In genomic region chr3:24348348-24348747, GRCh38 we compare ENCODE assay signal across 22 cellular contexts.
A peak's percentile ranks its signal among the peaks of the same experiment; 100 is the strongest.
DNase-seq lines count a peak whose midpoint lies in the region; ATAC-seq and TF ChIP-seq lines count a peak whose summit lies in the region.
"Had no signal": no experiment of that assay in that cellular context is flagged by ENCODE, and none has a peak within 500 bp of the region (broad histone marks: within the 10 kb centered on the region; RNA-seq: fewer than 3 reads in every experiment).

No MANE protein-coding gene starts in this region.

- WGBS in body of pancreas, 2 donors = 69 to 84% methylated on average over 4 of the region's 4 CpGs

- POLR2A ChIA-PET in WTC11 (lab: Charles Lee) = no interaction called here

- H3K9me2 ChIP-seq in GM23338 (ENCODE audit: insufficient read depth) = no peaks in the 10 kb centered on the region

- H3K4me3 ChIP-seq in GM23338 (no peak overlapping the region), body of pancreas (no peak overlapping the region), neural progenitor cell (no peak overlapping the region)
- H3K4me3 ChIP-seq: BLaER1, GM12878 had no signal

- peak overlapping the region; percentile 4; the same call in 1 of the 2 replicates for H2AFZ ChIP-seq in GM23338
- peak overlapping the region; percentile 85 for H2AFZ ChIP-seq in neural progenitor cell (replicated peaks)

- DNase-seq in GM23338 (ENCODE audit: low spot score) (peak; percentile 13), WTC11 (ENCODE audit: low spot score) (no peak), body of pancreas (peak; percentile 5 to 77 (median 20)), neural progenitor cell (ENCODE audit: low spot score) (no peak), NCI-H2081 (lab: John Stamatoyannopoulos, UW) (no peak)
- DNase-seq in stimulated activated CD4-positive, alpha-beta T cell treated with anti-CD3 and anti-CD28 coated beads, Interleukin-12 subunit alpha, Interleukin-12 subunit beta, amount 100 ng/mL, for 4 hours = no peak
- no peak for DNase-seq in activated T-cell treated with anti-CD3 and anti-CD28 coated beads, Interleukin-2, amount 50 U/mL, for 72 hours
- DNase-seq: Caco-2; CD4-positive, CD25-positive, alpha-beta regulatory T cell; CD8-positive, alpha-beta T cell; DMS79; EL; GDM1; GOT3; H7; HCEC 1CT had no signal

- H3K79me2 ChIP-seq in GM23338 (replicated peaks; ENCODE audit: insufficient read depth) (no peaks in the 10 kb centered on the region), neural progenitor cell (ENCODE audit: low read depth) (no peaks in the 10 kb centered on the region)

- no peaks in the 10 kb centered on the region for H3K36me3 ChIP-seq in GM23338 (ENCODE audit: insufficient read depth)
- H3K36me3 ChIP-seq in body of pancreas (replicated peaks in 1 of 2; ENCODE audit: insufficient read depth in 1 of 2, low read depth in 2 of 2) = no peaks in the 10 kb centered on the region
- H3K36me3 ChIP-seq in neural progenitor cell = no peaks in the 10 kb centered on the region
- H3K36me3 ChIP-seq: BLaER1 had no signal

- H3K27me3 ChIP-seq in GM23338 (ENCODE audit: insufficient read depth) (no peaks in the 10 kb centered on the region), body of pancreas (no peaks in the 10 kb centered on the region), neural progenitor cell (no peaks in the 10 kb centered on the region)
- H3K27me3 ChIP-seq: BLaER1 had no signal

- no peak overlapping the region for H3K27ac ChIP-seq in GM23338 (ENCODE audit: low read depth)
- no peak overlapping the region for H3K27ac ChIP-seq in body of pancreas
- no peak overlapping the region for H3K27ac ChIP-seq in neural progenitor cell
- H3K27ac ChIP-seq: 22Rv1, BLaER1, C4-2B had no signal

- no peak for TF ChIP-seq CTCF in GM23338 (conservative IDR thresholded peaks at IDR 0.05; ENCODE audit: low read depth in 2 of 2)
- TF ChIP-seq CTCF in WTC11 (IDR thresholded peaks at IDR 0.05) = no peak
- no peak for TF ChIP-seq CTCF in body of pancreas (IDR thresholded peaks at IDR 0.05)
- TF ChIP-seq CTCF in neural progenitor cell (IDR thresholded peaks at IDR 0.05) = no peak

- H3K4me2 ChIP-seq in GM23338 (no peak overlapping the region), neural progenitor cell (no peak overlapping the region)
- H3K4me2 ChIP-seq: BLaER1 had no signal

- H3K9ac ChIP-seq in neural progenitor cell = no peak overlapping the region
- H3K9ac ChIP-seq: BLaER1 had no signal

- TF ChIP-seq POLR2A in body of pancreas (IDR thresholded peaks at IDR 0.05) = no peak

- H3K4me3 Mint-ChIP-seq in GM23338 (no peak overlapping the region), WTC11 (no peak overlapping the region), neural progenitor cell (no peak overlapping the region)
- H3K4me3 Mint-ChIP-seq in activated T-cell treated with anti-CD3 and anti-CD28 coated beads, Interleukin-2, amount 50 U/mL, for 72 hours = no peak overlapping the region
- H3K4me3 Mint-ChIP-seq: B cell; CD4-positive, CD25-positive, alpha-beta regulatory T cell; CD8-positive, alpha-beta T cell had no signal

- CTCF ChIA-PET in WTC11 (lab: Charles Lee) = no interaction called here

- H3K9me3 Mint-ChIP-seq in GM23338 (no peaks in the 10 kb centered on the region), WTC11 (no peaks in the 10 kb centered on the region), neural progenitor cell (no peaks in the 10 kb centered on the region)
- no peaks in the 10 kb centered on the region for H3K9me3 Mint-ChIP-seq in activated T-cell treated with anti-CD3 and anti-CD28 coated beads, Interleukin-2, amount 50 U/mL, for 72 hours
- H3K9me3 Mint-ChIP-seq: CD8-positive, alpha-beta T cell had no signal

- H4K20me1 ChIP-seq in GM23338 (replicated peaks; ENCODE audit: insufficient read depth) (no peaks in the 10 kb centered on the region), neural progenitor cell (ENCODE audit: low read depth) (no peaks in the 10 kb centered on the region)
- H4K20me1 ChIP-seq: BLaER1 had no signal

- H3K36me3 Mint-ChIP-seq in GM23338 (ENCODE audit: low read depth) (no peaks in the 10 kb centered on the region), WTC11 (no peaks in the 10 kb centered on the region), neural progenitor cell (no peaks in the 10 kb centered on the region)
- no peaks in the 10 kb centered on the region for H3K36me3 Mint-ChIP-seq in activated T-cell treated with anti-CD3 and anti-CD28 coated beads, Interleukin-2, amount 50 U/mL, for 72 hours (ENCODE audit: insufficient read depth in 2 of 2)
- H3K36me3 Mint-ChIP-seq: CD4-positive, CD25-positive, alpha-beta regulatory T cell; CD8-positive, alpha-beta T cell had no signal

- H3K27me3 Mint-ChIP-seq in GM23338 (ENCODE audit: insufficient read depth, low read depth, poor library complexity) = no peaks in the 10 kb centered on the region
- H3K27me3 Mint-ChIP-seq in WTC11 (ENCODE audit: low read depth) = no peaks in the 10 kb centered on the region
- H3K27me3 Mint-ChIP-seq in neural progenitor cell (ENCODE audit: insufficient read depth, low read depth) = peaks cover 3% of the 10 kb centered on the region
- no peaks in the 10 kb centered on the region for H3K27me3 Mint-ChIP-seq in activated T-cell treated with anti-CD3 and anti-CD28 coated beads, Interleukin-2, amount 50 U/mL, for 72 hours (ENCODE audit: low read depth)
- H3K27me3 Mint-ChIP-seq: CD4-positive, CD25-positive, alpha-beta regulatory T cell had no signal

- H3K4me1 Mint-ChIP-seq in GM23338 (peaks cover 6% of the 10 kb centered on the region; the same call in 2 of the 3 replicates), WTC11 (peaks cover 9% of the 10 kb centered on the region), neural progenitor cell (peaks cover 8% of the 10 kb centered on the region)
- H3K4me1 Mint-ChIP-seq in activated T-cell treated with anti-CD3 and anti-CD28 coated beads, Interleukin-2, amount 50 U/mL, for 72 hours (ENCODE audit: low read depth) = no peaks in the 10 kb centered on the region
- H3K4me1 Mint-ChIP-seq: B cell; CD4-positive, CD25-positive, alpha-beta regulatory T cell had no signal

- H3F3A ChIP-seq in GM23338 (replicated peaks; ENCODE audit: low read depth) (no peaks in the 10 kb centered on the region), neural progenitor cell (ENCODE audit: low read depth) (no peaks in the 10 kb centered on the region)

- H3K27ac Mint-ChIP-seq in GM23338 = no peak overlapping the region
- H3K27ac Mint-ChIP-seq in WTC11 = no peak overlapping the region
- H3K27ac Mint-ChIP-seq in neural progenitor cell = no peak overlapping the region
- H3K27ac Mint-ChIP-seq in activated T-cell treated with anti-CD3 and anti-CD28 coated beads, Interleukin-2, amount 50 U/mL, for 72 hours = no peak overlapping the region
- H3K27ac Mint-ChIP-seq: B cell; CD4-positive, CD25-positive, alpha-beta regulatory T cell; CD8-positive, alpha-beta T cell had no signal

- no peaks in the 10 kb centered on the region for H3K9me3 ChIP-seq in body of pancreas
- no peaks in the 10 kb centered on the region for H3K9me3 ChIP-seq in neural progenitor cell (ENCODE audit: low read depth)
- H3K9me3 ChIP-seq: BLaER1, Caco-2 had no signal

- intact Hi-C loops in body of pancreas (cut with DNase I) = no loop called here

- H3K4me1 ChIP-seq in GM23338 (ENCODE audit: insufficient read depth) (no peaks in the 10 kb centered on the region), body of pancreas (peaks cover 29% of the 10 kb centered on the region), neural progenitor cell (peaks cover 11% of the 10 kb centered on the region)
- H3K4me1 ChIP-seq: BLaER1, Caco-2 had no signal

- ATAC-seq in GM23338 (peak; percentile 60), WTC11 (peak; percentile 68; the same call in 1 of the 2 replicates), body of pancreas (no peak), GM19035 (IDR thresholded peaks at IDR 0.05; ENCODE audit: unreplicated experiment) (no peak)
- ATAC-seq in activated T-cell treated with anti-CD3 and anti-CD28 coated beads, Interleukin-2, amount 50 U/mL, for 72 hours (replicated peaks in 1 of 2) = no peak
- ATAC-seq: CD8-positive, alpha-beta T cell; GM12878 had no signal

TF ChIP-seq in GM23338, 12 proteins besides CTCF, POLR2A, EP300 and RAD21 (continues in another document):
- TF ChIP-seq ZNF331 (CRISPR knock-in tag; IDR thresholded peaks at IDR 0.05; ENCODE audit: low read depth) (no peak), JUNB (IDR thresholded peaks at IDR 0.05; ENCODE audit: unreplicated experiment) (no peak), EZH2 (IDR thresholded peaks at IDR 0.05; ENCODE audit: low read depth, unreplicated experiment) (no peak), ETS1 (IDR thresholded peaks at IDR 0.05) (no peak), POLR2AphosphoS5 (IDR thresholded peaks at IDR 0.05; ENCODE audit: low read depth) (no peak), NANOG (IDR thresholded peaks at IDR 0.05; ENCODE audit: borderline replicate concordance) (no peak), ZNF114 (CRISPR knock-in tag; IDR thresholded peaks at IDR 0.05) (no peak), STAT1 (IDR thresholded peaks at IDR 0.05; ENCODE audit: unreplicated experiment) (no peak)

TF ChIP-seq in WTC11, 78 proteins besides CTCF, POLR2A, EP300 and RAD21 (continues in another document):
- TF ChIP-seq, protein P1, sequence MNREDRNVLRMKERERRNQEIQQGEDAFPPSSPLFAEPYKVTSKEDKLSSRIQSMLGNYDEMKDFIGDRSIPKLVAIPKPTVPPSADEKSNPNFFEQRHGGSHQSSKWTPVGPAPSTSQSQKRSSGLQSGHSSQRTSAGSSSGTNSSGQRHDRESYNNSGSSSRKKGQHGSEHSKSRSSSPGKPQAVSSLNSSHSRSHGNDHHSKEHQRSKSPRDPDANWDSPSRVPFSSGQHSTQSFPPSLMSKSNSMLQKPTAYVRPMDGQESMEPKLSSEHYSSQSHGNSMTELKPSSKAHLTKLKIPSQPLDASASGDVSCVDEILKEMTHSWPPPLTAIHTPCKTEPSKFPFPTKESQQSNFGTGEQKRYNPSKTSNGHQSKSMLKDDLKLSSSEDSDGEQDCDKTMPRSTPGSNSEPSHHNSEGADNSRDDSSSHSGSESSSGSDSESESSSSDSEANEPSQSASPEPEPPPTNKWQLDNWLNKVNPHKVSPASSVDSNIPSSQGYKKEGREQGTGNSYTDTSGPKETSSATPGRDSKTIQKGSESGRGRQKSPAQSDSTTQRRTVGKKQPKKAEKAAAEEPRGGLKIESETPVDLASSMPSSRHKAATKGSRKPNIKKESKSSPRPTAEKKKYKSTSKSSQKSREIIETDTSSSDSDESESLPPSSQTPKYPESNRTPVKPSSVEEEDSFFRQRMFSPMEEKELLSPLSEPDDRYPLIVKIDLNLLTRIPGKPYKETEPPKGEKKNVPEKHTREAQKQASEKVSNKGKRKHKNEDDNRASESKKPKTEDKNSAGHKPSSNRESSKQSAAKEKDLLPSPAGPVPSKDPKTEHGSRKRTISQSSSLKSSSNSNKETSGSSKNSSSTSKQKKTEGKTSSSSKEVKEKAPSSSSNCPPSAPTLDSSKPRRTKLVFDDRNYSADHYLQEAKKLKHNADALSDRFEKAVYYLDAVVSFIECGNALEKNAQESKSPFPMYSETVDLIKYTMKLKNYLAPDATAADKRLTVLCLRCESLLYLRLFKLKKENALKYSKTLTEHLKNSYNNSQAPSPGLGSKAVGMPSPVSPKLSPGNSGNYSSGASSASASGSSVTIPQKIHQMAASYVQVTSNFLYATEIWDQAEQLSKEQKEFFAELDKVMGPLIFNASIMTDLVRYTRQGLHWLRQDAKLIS (CRISPR knock-in tag; IDR thresholded peaks at IDR 0.05; ENCODE audit: borderline replicate concordance) = no peak

Comparison
In these comparisons a context has a peak if more than half of its experiments do, and no peak if none do; other contexts are left out.
1. ATAC-seq: peak in GM23338 (single experiment) and WTC11 (single experiment); none in body of pancreas (single experiment), GM19035 (single experiment) and activated T-cell treated with anti-CD3 and anti-CD28 coated beads, Interleukin-2, amount 50 U/mL, for 72 hours (0 of 2).
2. DNase-seq: peak in GM23338 (single experiment) and body of pancreas (4 of 4); none in WTC11 (single experiment), neural progenitor cell (single experiment), NCI-H2081 (0 of 2), stimulated activated CD4-positive, alpha-beta T cell treated with anti-CD3 and anti-CD28 coated beads, Interleukin-12 subunit alpha, Interleukin-12 subunit beta, amount 100 ng/mL, for 4 hours (single experiment) and activated T-cell treated with anti-CD3 and anti-CD28 coated beads, Interleukin-2, amount 50 U/mL, for 72 hours (0 of 2).